In genomic region chr10:111316607-111317006, GRCh38 we compare ENCODE assay signal across 18 cellular contexts.
A peak's percentile ranks its signal among the peaks of the same experiment; 100 is the strongest.
DNase-seq lines count a peak whose midpoint lies in the region; ATAC-seq and TF ChIP-seq lines count a peak whose summit lies in the region.
"Had no signal": no experiment of that assay in that cellular context is flagged by ENCODE, and none has a peak within 500 bp of the region (broad histone marks: within the 10 kb centered on the region; RNA-seq: fewer than 3 reads in every experiment).

No MANE protein-coding gene starts in this region.

- TF ChIP-seq EP300 in neural cell (conservative IDR thresholded peaks at IDR 0.05; ENCODE audit: poor library complexity, severe bottlenecking) = no peak

- no peak overlapping the region for H3K4me3 Mint-ChIP-seq in naive thymus-derived CD8-positive, alpha-beta T cell
- H3K4me3 Mint-ChIP-seq: activated CD4-positive, alpha-beta memory T cell treated with anti-CD3 and anti-CD28 coated beads for 36 hours; activated naive CD8-positive, alpha-beta T cell treated with anti-CD3 and anti-CD28 coated beads, Interleukin-2, amount 10 ng/mL, durations not matched to agents 7 days and 5 days; activated T-cell treated with anti-CD3 and anti-CD28 coated beads, Interleukin-2, amount 50 U/mL, for 4 hours; central memory CD8-positive, alpha-beta T cell; effector memory CD8-positive, alpha-beta T cell had no signal

- no peaks in the 10 kb centered on the region for H4K20me1 ChIP-seq in neural cell (ENCODE audit: insufficient read depth)

- DNase-seq in Caki2 (ENCODE audit: low read depth) (peak; percentile 38), SW480 (ENCODE audit: low spot score) (peak; percentile 11), nucleus accumbens (lab: John Stamatoyannopoulos, UW) (no peak), KG1 (lab: John Stamatoyannopoulos, UW) (no peak), midbrain (lab: John Stamatoyannopoulos, UW) (no peak)
- no peak for DNase-seq in naive thymus-derived CD8-positive, alpha-beta T cell
- DNase-seq: activated CD4-positive, alpha-beta memory T cell treated with anti-CD3 and anti-CD28 coated beads for 36 hours; activated naive CD8-positive, alpha-beta T cell treated with anti-CD3 and anti-CD28 coated beads, Interleukin-2, amount 10 ng/mL, durations not matched to agents 7 days and 5 days; activated T-cell treated with anti-CD3 and anti-CD28 coated beads, Interleukin-2, amount 50 U/mL, for 4 hours; effector memory CD8-positive, alpha-beta T cell; foreskin fibroblast; left colon; NCI-H446; PC-3 had no signal

- no peaks in the 10 kb centered on the region for H3K36me3 ChIP-seq in neural cell (ENCODE audit: insufficient read depth, low read length)
- H3K36me3 ChIP-seq: prostate gland had no signal

- no peaks in the 10 kb centered on the region for H3F3A ChIP-seq in neural cell (ENCODE audit: insufficient read depth, low read length, poor library complexity, severe bottlenecking)

- peak overlapping the region; percentile 43 for H3K4me2 ChIP-seq in neural cell (ENCODE audit: low read length)

- no peak overlapping the region for H3K9ac ChIP-seq in neural cell (ENCODE audit: low read length)

- peaks cover 11 to 54% (median 20%) of the 10 kb centered on the region in 5 donors for H3K27me3 Mint-ChIP-seq in naive thymus-derived CD8-positive, alpha-beta T cell

- H3K27me3 ChIP-seq in neural cell (ENCODE audit: insufficient read depth, low read depth, low read length) = no peaks in the 10 kb centered on the region

- in situ Hi-C loops in Caki2 (cut with HindIII; ENCODE audit: low pct_unique_long_range_greater_than_20kb, low sequenced_read_pairs) = no loop called here

- no peaks in the 10 kb centered on the region for H3K4me1 Mint-ChIP-seq in naive thymus-derived CD8-positive, alpha-beta T cell
- H3K4me1 Mint-ChIP-seq: activated naive CD8-positive, alpha-beta T cell treated with anti-CD3 and anti-CD28 coated beads, Interleukin-2, amount 10 ng/mL, durations not matched to agents 7 days and 5 days; central memory CD8-positive, alpha-beta T cell had no signal

- TF ChIP-seq CTCF in neural cell (IDR thresholded peaks at IDR 0.05; ENCODE audit: poor library complexity, severe bottlenecking) = peak; percentile 25

- H3K27ac Mint-ChIP-seq in naive thymus-derived CD8-positive, alpha-beta T cell = no peak overlapping the region
- H3K27ac Mint-ChIP-seq: activated CD4-positive, alpha-beta memory T cell treated with anti-CD3 and anti-CD28 coated beads for 36 hours; activated naive CD8-positive, alpha-beta T cell treated with anti-CD3 and anti-CD28 coated beads, Interleukin-2, amount 10 ng/mL, durations not matched to agents 7 days and 5 days; effector memory CD8-positive, alpha-beta T cell had no signal

- no peak overlapping the region for H2AFZ ChIP-seq in neural cell (ENCODE audit: low read depth, low read length)

- H3K4me3 ChIP-seq in neural cell (ENCODE audit: low read length) = peak overlapping the region; percentile 24
- H3K4me3 ChIP-seq: prostate gland had no signal

- ATAC-seq in HG02885 (IDR thresholded peaks at IDR 0.05; ENCODE audit: poor library complexity, unreplicated experiment) = peak; percentile 54
- ATAC-seq in naive thymus-derived CD8-positive, alpha-beta T cell = no peak
- ATAC-seq: activated T-cell treated with anti-CD3 and anti-CD28 coated beads, Interleukin-2, amount 50 U/mL, for 4 hours; effector memory CD8-positive, alpha-beta T cell; left colon; PC-3 had no signal

- H3K9me3 Mint-ChIP-seq in naive thymus-derived CD8-positive, alpha-beta T cell = peaks cover 0 to 5% (median 0%) of the 10 kb centered on the region in 9 donors
- H3K9me3 Mint-ChIP-seq: activated CD4-positive, alpha-beta memory T cell treated with anti-CD3 and anti-CD28 coated beads for 36 hours; activated naive CD8-positive, alpha-beta T cell treated with anti-CD3 and anti-CD28 coated beads, Interleukin-2, amount 10 ng/mL, durations not matched to agents 7 days and 5 days; activated T-cell treated with anti-CD3 and anti-CD28 coated beads, Interleukin-2, amount 50 U/mL, for 4 hours; central memory CD8-positive, alpha-beta T cell; effector memory CD8-positive, alpha-beta T cell had no signal

- POLR2A ChIA-PET in naive thymus-derived CD8-positive, alpha-beta T cell (lab: Charles Lee) = no interaction called here

- peaks cover 0 to 4% (median 0%) of the 10 kb centered on the region in 3 donors for H3K36me3 Mint-ChIP-seq in naive thymus-derived CD8-positive, alpha-beta T cell
- H3K36me3 Mint-ChIP-seq: activated CD4-positive, alpha-beta memory T cell treated with anti-CD3 and anti-CD28 coated beads for 36 hours; activated naive CD8-positive, alpha-beta T cell treated with anti-CD3 and anti-CD28 coated beads, Interleukin-2, amount 10 ng/mL, durations not matched to agents 7 days and 5 days had no signal

- no peaks in the 10 kb centered on the region for H3K79me2 ChIP-seq in neural cell (replicated peaks; ENCODE audit: insufficient read depth, low read length)

- TF ChIP-seq RAD21 in neural cell (conservative IDR thresholded peaks at IDR 0.05) = no peak

- no peaks in the 10 kb centered on the region for H3K9me3 ChIP-seq in neural cell (ENCODE audit: low read length)
- H3K9me3 ChIP-seq: prostate gland had no signal

- H3K27ac ChIP-seq in neural cell (ENCODE audit: low read length) = no peak overlapping the region
- H3K27ac ChIP-seq: prostate gland had no signal

- no peaks in the 10 kb centered on the region for H3K9me2 ChIP-seq in neural cell (ENCODE audit: insufficient read depth, low read length)

TF ChIP-seq in neural cell, 6 proteins besides CTCF, POLR2A, EP300 and RAD21:
- TF ChIP-seq EZH2 (IDR thresholded peaks at IDR 0.05; ENCODE audit: borderline replicate concordance, insufficient read depth, low read length, poor library complexity, severe bottlenecking) = no peak
- TF ChIP-seq MXI1 (conservative IDR thresholded peaks at IDR 0.05; ENCODE audit: poor library complexity, severe bottlenecking) = no peak
- no peak for TF ChIP-seq REST (IDR thresholded peaks at IDR 0.05; ENCODE audit: borderline replicate concordance)
- no peak for TF ChIP-seq POLR2AphosphoS5 (IDR thresholded peaks at IDR 0.05)

Comparison
In these comparisons a context has a peak if more than half of its experiments do, and no peak if none do; other contexts are left out.
1. DNase-seq: peak in Caki2 (single experiment) and SW480 (single experiment); none in nucleus accumbens (0 of 56), naive thymus-derived CD8-positive, alpha-beta T cell (0 of 10), KG1 (single experiment) and midbrain (single experiment).